ENCODE assay signal across 8 cellular contexts in the genomic region with DNA sequence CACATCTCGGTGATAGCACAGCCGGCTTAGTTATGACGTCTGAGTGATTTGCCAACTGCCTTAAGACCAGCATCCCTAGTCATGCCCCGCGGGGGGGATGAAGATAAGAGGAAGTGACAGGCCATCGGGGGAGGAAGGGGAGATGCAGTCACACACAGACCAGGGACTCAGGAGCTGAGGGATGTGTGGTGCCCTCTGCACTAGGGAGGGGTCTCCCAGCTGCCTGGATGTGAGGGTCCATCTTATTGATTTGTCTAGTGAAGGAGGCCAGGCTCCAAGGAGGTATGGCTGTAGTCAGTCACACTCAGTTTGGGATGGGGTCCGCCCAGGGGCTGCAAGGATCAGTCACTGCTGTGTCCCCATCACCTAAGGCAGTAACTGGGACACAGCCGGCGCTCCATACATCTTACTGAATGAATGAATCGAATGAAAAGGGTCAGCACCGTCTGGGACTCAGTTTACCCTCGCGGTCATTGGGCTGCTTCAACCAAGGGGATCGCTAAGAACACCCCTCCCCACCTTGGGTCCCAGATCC. TPM values are rescaled to one million over a fixed set of nuclear protein-coding genes. Genes with fewer than 3 reads are reported as not detected.
DNase-seq lines count a peak whose midpoint lies in the region; ATAC-seq and TF ChIP-seq lines count a peak whose summit lies in the region.

No MANE protein-coding gene starts in this region.

- H3K36me3 ChIP-seq in HCT116 (ENCODE audit: control insufficient read depth in 1 of 2, insufficient read depth in 2 of 2, low read length in 2 of 2) (no peaks in the 10 kb centered on the region), upper lobe of right lung (no peaks in the 10 kb centered on the region)
- no peaks in the 10 kb centered on the region for H3K36me3 ChIP-seq in effector memory CD4-positive, alpha-beta T cell (ENCODE audit: control insufficient read depth, insufficient read depth, low read length)

- no peaks in the 10 kb centered on the region for H4K20me1 ChIP-seq in HCT116 (ENCODE audit: insufficient read depth)

- H3K36me3 Mint-ChIP-seq in T-helper 17 cell (ENCODE audit: low read depth) (peaks cover 3% of the 10 kb centered on the region), mesothelial cell of epicardium (no peaks in the 10 kb centered on the region)

- TF ChIP-seq RAD21 in HCT116 (IDR thresholded peaks at IDR 0.05; ENCODE audit: low read depth), result no peak

- H3K4me1 Mint-ChIP-seq in T-helper 17 cell (peaks cover 46% of the 10 kb centered on the region), mesothelial cell of epicardium (peaks cover 29% of the 10 kb centered on the region)

- H3K79me2 ChIP-seq in HCT116 (ENCODE audit: insufficient read depth, low read length), result no peaks in the 10 kb centered on the region

- RAD21 ChIA-PET in HCT116 (lab: Charles Lee; ENCODE audit: low non-redundant PET in 1 of 2, low total read pairs in 2 of 2, uncharacterized antibody in 2 of 2, unreplicated experiment in 2 of 2), result no interaction called here

- CTCF ChIA-PET in AG04450 (lab: Charles Lee) (interaction anchor here (5.9 kb wide), 1 partner anchor 35 kb away, joined by 224 read pairs; no protein-coding TSS in a partner anchor), HCT116 (lab: Charles Lee) (interaction anchor here (6.9 kb wide), 1 partner anchor 36 kb away, joined by 189 read pairs; no protein-coding TSS in a partner anchor)

- H3K4me3 Mint-ChIP-seq in T-helper 17 cell (peak overlapping the region; percentile 98), mesothelial cell of epicardium (peak overlapping the region; percentile 84)

- no peak for DNase-seq in AG04450 (ENCODE audit: low read depth, low spot score)
- no peak for DNase-seq in HCT116 (ENCODE audit: low read depth, low spot score)
- DNase-seq in T-helper 17 cell, result peak in 2 of 3 donors; percentile 27 to 32
- DNase-seq in effector memory CD4-positive, alpha-beta T cell, result peak; percentile 30 to 38 (median 38)
- DNase-seq in mesothelial cell of epicardium (ENCODE audit: low spot score in 2 of 2, unreplicated experiment in 2 of 2), result no peak
- DNase-seq in upper lobe of right lung, result peak; percentile 76
- DNase-seq in NCI-H2107 (lab: John Stamatoyannopoulos, UW), result no peak
- no peak for DNase-seq in GM19238 (ENCODE audit: insufficient read length, low spot score)

- H3K27ac Mint-ChIP-seq in T-helper 17 cell (peak overlapping the region; percentile 97), mesothelial cell of epicardium (peak overlapping the region; percentile 97)

- no peaks in the 10 kb centered on the region for H3K9me3 ChIP-seq in AG04450 (ENCODE audit: control insufficient read depth, insufficient read depth, low read length)
- H3K9me3 ChIP-seq in HCT116 (ENCODE audit: control insufficient read depth in 1 of 2, insufficient read depth in 1 of 2, low read depth in 1 of 2, low read length in 2 of 2), result no peaks in the 10 kb centered on the region
- no peaks in the 10 kb centered on the region for H3K9me3 ChIP-seq in T-helper 17 cell (ENCODE audit: control insufficient read depth, low read length, poor library complexity, severe bottlenecking)
- no peaks in the 10 kb centered on the region for H3K9me3 ChIP-seq in effector memory CD4-positive, alpha-beta T cell (ENCODE audit: control insufficient read depth, low read length)
- no peaks in the 10 kb centered on the region for H3K9me3 ChIP-seq in upper lobe of right lung

- no peak overlapping the region for H2AFZ ChIP-seq in HCT116 (ENCODE audit: low read depth, low read length, poor library complexity, severe bottlenecking)

- POLR2A ChIA-PET in AG04450 (lab: Yijun Ruan, JAX), result interaction anchor here (0.6 to 0.7 kb wide), 2 partner anchors 11 to 82 kb away, joined by 4 to 5 read pairs; no protein-coding TSS in a partner anchor
- POLR2A ChIA-PET in HCT116 (lab: Charles Lee), result no interaction called here

- TSS peak; percentile 61 for BruUV-seq in HCT116 (replicated peaks; lab: Mats Ljungman, UMichigan)

- ATAC-seq in HCT116 (peak; percentile 13), T-helper 17 cell (no peak), upper lobe of right lung (peak; percentile 7)

- H3K4me3 ChIP-seq in AG04450 (ENCODE audit: low read depth, low read length), result peak overlapping the region; percentile 60
- H3K4me3 ChIP-seq in HCT116 (replicated peaks in 1 of 2; ENCODE audit: low read depth in 1 of 2, low read length in 2 of 2), result peak overlapping the region; percentile 42 to 48
- peak overlapping the region; percentile 45 for H3K4me3 ChIP-seq in effector memory CD4-positive, alpha-beta T cell (ENCODE audit: insufficient read depth, low read depth, low read length, poor library complexity, severe bottlenecking)
- H3K4me3 ChIP-seq in upper lobe of right lung, result peak overlapping the region; percentile 52

- H3K4me2 ChIP-seq in HCT116 (ENCODE audit: low read length), result peak overlapping the region; percentile 75

- TF ChIP-seq POLR2A in HCT116 (IDR thresholded peaks at IDR 0.05; ENCODE audit: borderline replicate concordance, extremely low read depth, insufficient read depth, insufficient read length), result no peak

- H3K4me1 ChIP-seq in HCT116 (ENCODE audit: control insufficient read depth in 1 of 2, insufficient read depth in 2 of 2, low read length in 2 of 2) (peaks cover 28 to 58% of the 10 kb centered on the region in 2 experiments), upper lobe of right lung (peaks cover 17% of the 10 kb centered on the region)
- H3K4me1 ChIP-seq in effector memory CD4-positive, alpha-beta T cell (ENCODE audit: control insufficient read depth, insufficient read depth, low read length, poor library complexity, severe bottlenecking), result peaks cover 33% of the 10 kb centered on the region

- no peak for TF ChIP-seq CTCF in AG04450 (IDR thresholded peaks at IDR 0.05; ENCODE audit: low read depth, low read length)
- no peak for TF ChIP-seq CTCF in HCT116 (IDR thresholded peaks at IDR 0.05 in 2 of 3, conservative IDR thresholded peaks at IDR 0.05 in 1 of 3; ENCODE audit: borderline replicate concordance in 1 of 3, insufficient read depth in 1 of 3, low read depth in 2 of 3, low read length in 2 of 3)
- TF ChIP-seq CTCF in mesothelial cell of epicardium (IDR thresholded peaks at IDR 0.05; ENCODE audit: unreplicated experiment), result no peak
- TF ChIP-seq CTCF in upper lobe of right lung (IDR thresholded peaks at IDR 0.05), result no peak

- H3K27me3 Mint-ChIP-seq in T-helper 17 cell (no peaks in the 10 kb centered on the region), mesothelial cell of epicardium (ENCODE audit: low read depth) (no peaks in the 10 kb centered on the region)

- intact Hi-C loops in HCT116 (cut with micrococcal nuclease), result no loop called here
- intact Hi-C loops in upper lobe of right lung (cut with DNase I), result no loop called here

- H3K27ac ChIP-seq in AG04450 (ENCODE audit: low read depth, low read length) (peak overlapping the region; percentile 85), HCT116 (ENCODE audit: low read depth, low read length) (peak overlapping the region; percentile 78), upper lobe of right lung (peak overlapping the region; percentile 95)
- peak overlapping the region; percentile 89 for H3K27ac ChIP-seq in effector memory CD4-positive, alpha-beta T cell (ENCODE audit: insufficient read depth, low read length, poor library complexity, severe bottlenecking)

- no peaks in the 10 kb centered on the region for H3K9me2 ChIP-seq in HCT116 (ENCODE audit: insufficient read depth)

- no peaks in the 10 kb centered on the region for H3K27me3 ChIP-seq in AG04450 (ENCODE audit: control insufficient read depth, insufficient read depth, low read length)
- H3K27me3 ChIP-seq in HCT116 (ENCODE audit: insufficient read depth, low read length), result no peaks in the 10 kb centered on the region
- no peaks in the 10 kb centered on the region for H3K27me3 ChIP-seq in effector memory CD4-positive, alpha-beta T cell (replicated peaks; ENCODE audit: control insufficient read depth, insufficient read depth, low read length, poor library complexity, severe bottlenecking)
- H3K27me3 ChIP-seq in upper lobe of right lung, result no peaks in the 10 kb centered on the region

- peak overlapping the region; percentile 70 for H3K9ac ChIP-seq in HCT116 (ENCODE audit: low read length)

- H3K9me3 Mint-ChIP-seq in mesothelial cell of epicardium, result no peaks in the 10 kb centered on the region

TF ChIP-seq in HCT116, 20 proteins besides CTCF, POLR2A, EP300 and RAD21 (continues in another document):
- TF ChIP-seq EZH2phosphoT487 (IDR thresholded peaks at IDR 0.05; ENCODE audit: borderline replicate concordance), result no peak
- TF ChIP-seq, protein P1, sequence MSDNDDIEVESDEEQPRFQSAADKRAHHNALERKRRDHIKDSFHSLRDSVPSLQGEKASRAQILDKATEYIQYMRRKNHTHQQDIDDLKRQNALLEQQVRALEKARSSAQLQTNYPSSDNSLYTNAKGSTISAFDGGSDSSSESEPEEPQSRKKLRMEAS (IDR thresholded peaks at IDR 0.05), result no peak

RNA-seq across cellular contexts. Expression of a gene that starts 19.3 kb away (rescaled TPM):
- 75.8 and 113 TPM in 2 replicates for polyA plus RNA-seq in AG04450 (2011; rRNA removed)
- polyA minus RNA-seq in AG04450 (2011; rRNA and poly(A)+ RNA removed), result 85.5 and 126 TPM in 2 replicates
- total RNA-seq in HCT116 (2021; ENCODE audit: unreplicated experiment), result 103 TPM
- polyA plus RNA-seq in HCT116 (2012), result 96.9 and 130 TPM in 2 replicates
- 10 to 100 TPM; 28.4 to 36.2 TPM for total RNA-seq in T-helper 17 cell
- 92.8 to 100 TPM (median 96.4 TPM) in 3 replicates for total RNA-seq in mesothelial cell of epicardium
- 48.8 TPM for total RNA-seq in upper lobe of right lung

RNA-seq across cellular contexts. Expression of a gene that starts 24.8 kb away (rescaled TPM):
- polyA plus RNA-seq in AG04450 (2011; rRNA removed), result 1.3 and 1.7 TPM in 2 replicates
- polyA minus RNA-seq in AG04450 (2011; rRNA and poly(A)+ RNA removed), result 12.2 and 19.2 TPM in 2 replicates
- total RNA-seq in HCT116 (2021; ENCODE audit: unreplicated experiment) (12.6 TPM), T-helper 17 cell (1,000 to 10,000 TPM in 1 of 2 donors, 100 to 1,000 TPM in 1; 967 to 2,209 TPM), mesothelial cell of epicardium (272 to 287 TPM (median 278 TPM) in 3 replicates), upper lobe of right lung (3.6 TPM)
- 84.7 and 216 TPM in 2 replicates for polyA plus RNA-seq in HCT116 (2012)

RNA-seq across cellular contexts. Expression of a gene that starts 36.5 kb away (rescaled TPM):
- polyA plus RNA-seq in AG04450 (2011; rRNA removed), result 3.0 and 3.2 TPM in 2 replicates
- 2.4 and 3.1 TPM in 2 replicates for polyA minus RNA-seq in AG04450 (2011; rRNA and poly(A)+ RNA removed)
- total RNA-seq in HCT116 (2021; ENCODE audit: unreplicated experiment) (30.5 TPM), T-helper 17 cell (1 to 10 TPM in 1 of 2 donors, under 1 TPM in 1; 0.91 to 1.0 TPM), mesothelial cell of epicardium (6.7 to 7.5 TPM (median 6.7 TPM) in 3 replicates), upper lobe of right lung (5.4 TPM)
- polyA plus RNA-seq in HCT116 (2012), result 9.4 and 11.6 TPM in 2 replicates

RNA-seq across cellular contexts. Expression of a gene that starts 38.1 kb away (rescaled TPM):
- 2.4 and 5.1 TPM in 2 replicates for polyA plus RNA-seq in AG04450 (2011; rRNA removed)
- 2.5 and 4.3 TPM in 2 replicates for polyA minus RNA-seq in AG04450 (2011; rRNA and poly(A)+ RNA removed)
- total RNA-seq in HCT116 (2021; ENCODE audit: unreplicated experiment) (89.1 TPM), T-helper 17 cell (1 to 10 TPM; 3.4 to 4.5 TPM), mesothelial cell of epicardium (58.0 to 64.0 TPM (median 58.7 TPM) in 3 replicates), upper lobe of right lung (67.9 TPM)
- 125 and 158 TPM in 2 replicates for polyA plus RNA-seq in HCT116 (2012)

RNA-seq across cellular contexts. Expression of a gene that starts 53.9 kb away (rescaled TPM):
- 13.6 and 15.5 TPM in 2 replicates for polyA plus RNA-seq in AG04450 (2011; rRNA removed)
- 9.9 and 17.8 TPM in 2 replicates for polyA minus RNA-seq in AG04450 (2011; rRNA and poly(A)+ RNA removed)
- total RNA-seq in HCT116 (2021; ENCODE audit: unreplicated experiment) (21.7 TPM), T-helper 17 cell (1 to 10 TPM; 2.3 to 6.2 TPM), mesothelial cell of epicardium (15.2 to 18.1 TPM (median 16.7 TPM) in 3 replicates), upper lobe of right lung (13.3 TPM)
- 30.2 and 32.4 TPM in 2 replicates for polyA plus RNA-seq in HCT116 (2012)

Comparison
In these comparisons a context has a peak if more than half of its experiments do, and no peak if none do; other contexts are left out.
1. DNase-seq: peak in T-helper 17 cell (2 of 3), effector memory CD4-positive, alpha-beta T cell (3 of 3) and upper lobe of right lung (single experiment); none in AG04450 (single experiment), HCT116 (single experiment), mesothelial cell of epicardium (0 of 2), NCI-H2107 (single experiment) and GM19238 (single experiment).
2. RNA of a gene that starts 24.8 kb away (total RNA-seq): 967 to 2,209 TPM in T-helper 17 cell and 272 to 287 TPM in mesothelial cell of epicardium; 12.6 TPM in HCT116 (single experiment) and 3.6 TPM in upper lobe of right lung (single experiment); every median in the first group is over 10 times any median in the second.
3. Peak in every context shown above with its lines, with median percentiles within 50 percentile points of each other: H3K27ac ChIP-seq and H3K4me3 ChIP-seq.